In genomic region chr10:84523509-84523908, GRCh38 we compare ENCODE assay signal across 2 cellular contexts.
A peak's percentile ranks its signal among the peaks of the same experiment; 100 is the strongest.
TF ChIP-seq lines count a peak whose summit lies in the region.

No MANE protein-coding gene starts in this region.

TF ChIP-seq in GM23338, 12 proteins besides CTCF, POLR2A, EP300 and RAD21:
- TF ChIP-seq CREB1 (CRISPR knock-in tag; IDR thresholded peaks at IDR 0.05; ENCODE audit: low read depth) (no peak), ZNF114 (CRISPR knock-in tag; IDR thresholded peaks at IDR 0.05) (no peak), ETS1 (IDR thresholded peaks at IDR 0.05) (no peak), EZH2 (IDR thresholded peaks at IDR 0.05; ENCODE audit: low read depth, unreplicated experiment) (no peak), NANOG (IDR thresholded peaks at IDR 0.05; ENCODE audit: borderline replicate concordance) (no peak), JUNB (IDR thresholded peaks at IDR 0.05; ENCODE audit: unreplicated experiment) (no peak), STAT1 (IDR thresholded peaks at IDR 0.05; ENCODE audit: unreplicated experiment) (no peak)

TF ChIP-seq in K562, 482 proteins besides CTCF, POLR2A, EP300 and RAD21:
- TF ChIP-seq NFIC (IDR thresholded peaks at IDR 0.05) (peak; percentile 34; the same call in 1 of the 2 replicates), MEIS2 (IDR thresholded peaks at IDR 0.05; ENCODE audit: partially characterized antibody) (no peak)
